In genomic region chr3:146544013-146544928, GRCh38 we compare ENCODE assay signal across 1 cellular context.
TF ChIP-seq lines count a peak whose summit lies in the region.

A gene with protein sequence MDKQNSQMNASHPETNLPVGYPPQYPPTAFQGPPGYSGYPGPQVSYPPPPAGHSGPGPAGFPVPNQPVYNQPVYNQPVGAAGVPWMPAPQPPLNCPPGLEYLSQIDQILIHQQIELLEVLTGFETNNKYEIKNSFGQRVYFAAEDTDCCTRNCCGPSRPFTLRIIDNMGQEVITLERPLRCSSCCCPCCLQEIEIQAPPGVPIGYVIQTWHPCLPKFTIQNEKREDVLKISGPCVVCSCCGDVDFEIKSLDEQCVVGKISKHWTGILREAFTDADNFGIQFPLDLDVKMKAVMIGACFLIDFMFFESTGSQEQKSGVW (minus strand): TSS chr3:146544607. CDS start chr3:146536552, 8,055 bp downstream.

TF ChIP-seq in HEK293, 187 proteins besides CTCF, POLR2A, EP300 and RAD21 (continued from another document):
- TF ChIP-seq, protein P1, sequence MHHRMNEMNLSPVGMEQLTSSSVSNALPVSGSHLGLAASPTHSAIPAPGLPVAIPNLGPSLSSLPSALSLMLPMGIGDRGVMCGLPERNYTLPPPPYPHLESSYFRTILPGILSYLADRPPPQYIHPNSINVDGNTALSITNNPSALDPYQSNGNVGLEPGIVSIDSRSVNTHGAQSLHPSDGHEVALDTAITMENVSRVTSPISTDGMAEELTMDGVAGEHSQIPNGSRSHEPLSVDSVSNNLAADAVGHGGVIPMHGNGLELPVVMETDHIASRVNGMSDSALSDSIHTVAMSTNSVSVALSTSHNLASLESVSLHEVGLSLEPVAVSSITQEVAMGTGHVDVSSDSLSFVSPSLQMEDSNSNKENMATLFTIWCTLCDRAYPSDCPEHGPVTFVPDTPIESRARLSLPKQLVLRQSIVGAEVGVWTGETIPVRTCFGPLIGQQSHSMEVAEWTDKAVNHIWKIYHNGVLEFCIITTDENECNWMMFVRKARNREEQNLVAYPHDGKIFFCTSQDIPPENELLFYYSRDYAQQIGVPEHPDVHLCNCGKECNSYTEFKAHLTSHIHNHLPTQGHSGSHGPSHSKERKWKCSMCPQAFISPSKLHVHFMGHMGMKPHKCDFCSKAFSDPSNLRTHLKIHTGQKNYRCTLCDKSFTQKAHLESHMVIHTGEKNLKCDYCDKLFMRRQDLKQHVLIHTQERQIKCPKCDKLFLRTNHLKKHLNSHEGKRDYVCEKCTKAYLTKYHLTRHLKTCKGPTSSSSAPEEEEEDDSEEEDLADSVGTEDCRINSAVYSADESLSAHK (tag by site-specific recombination; IDR thresholded peaks at IDR 0.05) = peak; percentile 37; the same call in 1 of the 2 replicates
- peak; percentile 92 for TF ChIP-seq IKZF3 (tag by site-specific recombination; IDR thresholded peaks at IDR 0.05)
- no peak for TF ChIP-seq GLI4 (tag by site-specific recombination; IDR thresholded peaks at IDR 0.05)
- peak; percentile 86 for TF ChIP-seq ZNF335 (tag by site-specific recombination; conservative IDR thresholded peaks at IDR 0.05)
- TF ChIP-seq, protein P2, sequence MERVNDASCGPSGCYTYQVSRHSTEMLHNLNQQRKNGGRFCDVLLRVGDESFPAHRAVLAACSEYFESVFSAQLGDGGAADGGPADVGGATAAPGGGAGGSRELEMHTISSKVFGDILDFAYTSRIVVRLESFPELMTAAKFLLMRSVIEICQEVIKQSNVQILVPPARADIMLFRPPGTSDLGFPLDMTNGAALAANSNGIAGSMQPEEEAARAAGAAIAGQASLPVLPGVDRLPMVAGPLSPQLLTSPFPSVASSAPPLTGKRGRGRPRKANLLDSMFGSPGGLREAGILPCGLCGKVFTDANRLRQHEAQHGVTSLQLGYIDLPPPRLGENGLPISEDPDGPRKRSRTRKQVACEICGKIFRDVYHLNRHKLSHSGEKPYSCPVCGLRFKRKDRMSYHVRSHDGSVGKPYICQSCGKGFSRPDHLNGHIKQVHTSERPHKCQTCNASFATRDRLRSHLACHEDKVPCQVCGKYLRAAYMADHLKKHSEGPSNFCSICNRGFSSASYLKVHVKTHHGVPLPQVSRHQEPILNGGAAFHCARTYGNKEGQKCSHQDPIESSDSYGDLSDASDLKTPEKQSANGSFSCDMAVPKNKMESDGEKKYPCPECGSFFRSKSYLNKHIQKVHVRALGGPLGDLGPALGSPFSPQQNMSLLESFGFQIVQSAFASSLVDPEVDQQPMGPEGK (tag by site-specific recombination; IDR thresholded peaks at IDR 0.05) = peak; percentile 57; the same call in 1 of the 2 replicates
- TF ChIP-seq ZNF660 (tag by site-specific recombination; IDR thresholded peaks at IDR 0.05) = 0 out of 2 replicates have a peak, but pooled peaks have one; percentile 21
- 0 out of 2 replicates have a peak, but pooled peaks have one; percentile 52 for TF ChIP-seq HIC1 (tag by site-specific recombination; IDR thresholded peaks at IDR 0.05)
- TF ChIP-seq, protein P3, sequence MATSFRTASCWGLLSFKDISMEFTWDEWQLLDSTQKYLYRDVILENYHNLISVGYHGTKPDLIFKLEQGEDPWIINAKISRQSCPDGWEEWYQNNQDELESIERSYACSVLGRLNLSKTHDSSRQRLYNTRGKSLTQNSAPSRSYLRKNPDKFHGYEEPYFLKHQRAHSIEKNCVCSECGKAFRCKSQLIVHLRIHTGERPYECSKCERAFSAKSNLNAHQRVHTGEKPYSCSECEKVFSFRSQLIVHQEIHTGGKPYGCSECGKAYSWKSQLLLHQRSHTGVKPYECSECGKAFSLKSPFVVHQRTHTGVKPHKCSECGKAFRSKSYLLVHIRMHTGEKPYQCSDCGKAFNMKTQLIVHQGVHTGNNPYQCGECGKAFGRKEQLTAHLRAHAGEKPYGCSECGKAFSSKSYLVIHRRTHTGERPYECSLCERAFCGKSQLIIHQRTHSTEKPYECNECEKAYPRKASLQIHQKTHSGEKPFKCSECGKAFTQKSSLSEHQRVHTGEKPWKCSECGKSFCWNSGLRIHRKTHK (tag by site-specific recombination; IDR thresholded peaks at IDR 0.05) = no peak
- TF ChIP-seq, protein P4, sequence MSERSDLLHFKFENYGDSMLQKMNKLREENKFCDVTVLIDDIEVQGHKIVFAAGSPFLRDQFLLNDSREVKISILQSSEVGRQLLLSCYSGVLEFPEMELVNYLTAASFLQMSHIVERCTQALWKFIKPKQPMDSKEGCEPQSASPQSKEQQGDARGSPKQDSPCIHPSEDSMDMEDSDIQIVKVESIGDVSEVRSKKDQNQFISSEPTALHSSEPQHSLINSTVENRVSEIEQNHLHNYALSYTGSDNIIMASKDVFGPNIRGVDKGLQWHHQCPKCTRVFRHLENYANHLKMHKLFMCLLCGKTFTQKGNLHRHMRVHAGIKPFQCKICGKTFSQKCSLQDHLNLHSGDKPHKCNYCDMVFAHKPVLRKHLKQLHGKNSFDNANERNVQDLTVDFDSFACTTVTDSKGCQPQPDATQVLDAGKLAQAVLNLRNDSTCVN (tag by site-specific recombination; optimal IDR thresholded peaks at IDR 0.05) = peak; percentile 62
- TF ChIP-seq ZNF843 (tag by site-specific recombination; IDR thresholded peaks at IDR 0.05) = 0 out of 2 replicates have a peak, but pooled peaks have one; percentile 4
- TF ChIP-seq ZNF621 (tag by site-specific recombination; IDR thresholded peaks at IDR 0.05) = no peak
- peak; percentile 72 for TF ChIP-seq SP2 (tag by site-specific recombination; IDR thresholded peaks at IDR 0.05)
- TF ChIP-seq SP3 (tag by site-specific recombination; IDR thresholded peaks at IDR 0.05) = peak; percentile 39; the same call in 1 of the 2 replicates
- TF ChIP-seq, protein P5, sequence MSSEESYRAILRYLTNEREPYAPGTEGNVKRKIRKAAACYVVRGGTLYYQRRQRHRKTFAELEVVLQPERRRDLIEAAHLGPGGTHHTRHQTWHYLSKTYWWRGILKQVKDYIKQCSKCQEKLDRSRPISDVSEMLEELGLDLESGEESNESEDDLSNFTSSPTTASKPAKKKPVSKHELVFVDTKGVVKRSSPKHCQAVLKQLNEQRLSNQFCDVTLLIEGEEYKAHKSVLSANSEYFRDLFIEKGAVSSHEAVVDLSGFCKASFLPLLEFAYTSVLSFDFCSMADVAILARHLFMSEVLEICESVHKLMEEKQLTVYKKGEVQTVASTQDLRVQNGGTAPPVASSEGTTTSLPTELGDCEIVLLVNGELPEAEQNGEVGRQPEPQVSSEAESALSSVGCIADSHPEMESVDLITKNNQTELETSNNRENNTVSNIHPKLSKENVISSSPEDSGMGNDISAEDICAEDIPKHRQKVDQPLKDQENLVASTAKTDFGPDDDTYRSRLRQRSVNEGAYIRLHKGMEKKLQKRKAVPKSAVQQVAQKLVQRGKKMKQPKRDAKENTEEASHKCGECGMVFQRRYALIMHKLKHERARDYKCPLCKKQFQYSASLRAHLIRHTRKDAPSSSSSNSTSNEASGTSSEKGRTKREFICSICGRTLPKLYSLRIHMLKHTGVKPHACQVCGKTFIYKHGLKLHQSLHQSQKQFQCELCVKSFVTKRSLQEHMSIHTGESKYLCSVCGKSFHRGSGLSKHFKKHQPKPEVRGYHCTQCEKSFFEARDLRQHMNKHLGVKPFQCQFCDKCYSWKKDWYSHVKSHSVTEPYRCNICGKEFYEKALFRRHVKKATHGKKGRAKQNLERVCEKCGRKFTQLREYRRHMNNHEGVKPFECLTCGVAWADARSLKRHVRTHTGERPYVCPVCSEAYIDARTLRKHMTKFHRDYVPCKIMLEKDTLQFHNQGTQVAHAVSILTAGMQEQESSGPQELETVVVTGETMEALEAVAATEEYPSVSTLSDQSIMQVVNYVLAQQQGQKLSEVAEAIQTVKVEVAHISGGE (tag by site-specific recombination; conservative IDR thresholded peaks at IDR 0.05; ENCODE audit: low read depth) = peak; percentile 84
- peak; percentile 52 for TF ChIP-seq ZBTB17 (tag by site-specific recombination; IDR thresholded peaks at IDR 0.05)
- 0 out of 2 replicates have a peak, but pooled peaks have one; percentile 34 for TF ChIP-seq ZXDB (tag by site-specific recombination; IDR thresholded peaks at IDR 0.05)
- 0 out of 2 replicates have a peak, but pooled peaks have one; percentile 25 for TF ChIP-seq ZIC2 (tag by site-specific recombination; IDR thresholded peaks at IDR 0.05)
TF ChIP-seq in HEK293: peak in this region for 32.
